ENCODE assay signal across 2 cellular contexts in genomic region chr12:109477185-109477962, GRCh38.
TF ChIP-seq lines count a peak whose summit lies in the region.

Gene KCTD10 (minus strand): TSS chr12:109477300. CDS start chr12:109477262, 38 bp downstream.
Gene UBE3B (plus strand): TSS chr12:109477634. CDS start chr12:109483552, 5,918 bp downstream.

TF ChIP-seq in A549, 52 proteins besides CTCF, POLR2A, EP300 and RAD21:
- peak; percentile 100 for TF ChIP-seq KDM5A (IDR thresholded peaks at IDR 0.05)
- no peak for TF ChIP-seq ZSCAN20 (CRISPR knock-in tag; IDR thresholded peaks at IDR 0.05)
- TF ChIP-seq ZFP36 (IDR thresholded peaks at IDR 0.05; ENCODE audit: borderline replicate concordance, partially characterized antibody): no peak
- no peak for TF ChIP-seq CBX2 (IDR thresholded peaks at IDR 0.05; ENCODE audit: borderline replicate concordance, low read depth)
- TF ChIP-seq PHF8 (IDR thresholded peaks at IDR 0.05; ENCODE audit: borderline replicate concordance, low read depth): peak; percentile 68; the same call in 1 of the 2 replicates
- no peak for TF ChIP-seq KDM1A (IDR thresholded peaks at IDR 0.05; ENCODE audit: low read depth)
- no peak for TF ChIP-seq HOXA7 (CRISPR knock-in tag; IDR thresholded peaks at IDR 0.05)
- TF ChIP-seq CHD2 (IDR thresholded peaks at IDR 0.05; ENCODE audit: low read length, partially characterized antibody): peak; percentile 30
- no peak for TF ChIP-seq HMGXB4 (CRISPR knock-in tag; IDR thresholded peaks at IDR 0.05; ENCODE audit: borderline replicate concordance)
- TF ChIP-seq ZC3H11A (IDR thresholded peaks at IDR 0.05): peak; percentile 52
- peak; percentile 63; the same call in 2 of the 3 replicates for TF ChIP-seq BCL3 (IDR thresholded peaks at IDR 0.05)
- TF ChIP-seq PBX3 (IDR thresholded peaks at IDR 0.05): peak; percentile 29; the same call in 1 of the 2 replicates
- TF ChIP-seq HDAC2 (IDR thresholded peaks at IDR 0.05): peak; percentile 99
- TF ChIP-seq E2F6 (IDR thresholded peaks at IDR 0.05; ENCODE audit: borderline replicate concordance, low read depth): 0 out of 2 replicates have a peak, but pooled peaks have one; percentile 46
- peak; percentile 58 for TF ChIP-seq MAX (IDR thresholded peaks at IDR 0.05)
- TF ChIP-seq REST (IDR thresholded peaks at IDR 0.05): 0 out of 2 replicates have a peak, but pooled peaks have one; percentile 26
- TF ChIP-seq JUN (IDR thresholded peaks at IDR 0.05): peak; percentile 35 to 91; a peak in 4 of 5 replicates

TF ChIP-seq in K562, 482 proteins besides CTCF, POLR2A, EP300 and RAD21 (continues in another document):
- peak; percentile 98 for TF ChIP-seq ELF1 (tag; IDR thresholded peaks at IDR 0.05)
- TF ChIP-seq ZNF184 (CRISPR knock-in tag; IDR thresholded peaks at IDR 0.05): no peak
- no peak for TF ChIP-seq DACH1 (IDR thresholded peaks at IDR 0.05; ENCODE audit: partially characterized antibody)
- TF ChIP-seq MEIS2 (IDR thresholded peaks at IDR 0.05; ENCODE audit: partially characterized antibody): no peak
- no peak for TF ChIP-seq ZNF134 (CRISPR knock-in tag; conservative IDR thresholded peaks at IDR 0.05)
- TF ChIP-seq ZKSCAN8 (CRISPR knock-in tag; IDR thresholded peaks at IDR 0.05): no peak
- no peak for TF ChIP-seq ZBTB43 (CRISPR knock-in tag; IDR thresholded peaks at IDR 0.05)
- TF ChIP-seq YBX1 (IDR thresholded peaks at IDR 0.05): no peak
- TF ChIP-seq MAFG (tag; conservative IDR thresholded peaks at IDR 0.05): no peak
- no peak for TF ChIP-seq PURB (CRISPR knock-in tag; IDR thresholded peaks at IDR 0.05; ENCODE audit: low read depth)
- no peak for TF ChIP-seq ZNF699 (CRISPR knock-in tag; IDR thresholded peaks at IDR 0.05; ENCODE audit: insufficient replicate concordance)
- TF ChIP-seq RBFOX2 (IDR thresholded peaks at IDR 0.05; ENCODE audit: low read depth, low read length): peak; percentile 86
- no peak for TF ChIP-seq BHLHE40 (IDR thresholded peaks at IDR 0.05; ENCODE audit: low read length)
- TF ChIP-seq THAP7 (CRISPR knock-in tag; IDR thresholded peaks at IDR 0.05): peak; percentile 91
- no peak for TF ChIP-seq SNIP1 (IDR thresholded peaks at IDR 0.05; ENCODE audit: low read depth)
- peak; percentile 90 for TF ChIP-seq RBBP5 (IDR thresholded peaks at IDR 0.05; ENCODE audit: borderline replicate concordance, insufficient read depth, low read length, poor library complexity, severe bottlenecking)
- TF ChIP-seq ZNF780A (CRISPR knock-in tag; IDR thresholded peaks at IDR 0.05): no peak
- no peak for TF ChIP-seq ZHX1 (conservative IDR thresholded peaks at IDR 0.05; ENCODE audit: low read length)
- TF ChIP-seq ZNF609 (CRISPR knock-in tag; IDR thresholded peaks at IDR 0.05; ENCODE audit: borderline replicate concordance): no peak
- peak; percentile 97 for TF ChIP-seq GTF2E2 (tag; IDR thresholded peaks at IDR 0.05)
- TF ChIP-seq ZNF140 (CRISPR knock-in tag; IDR thresholded peaks at IDR 0.05): no peak
- peak; percentile 41; the same call in 1 of the 2 replicates for TF ChIP-seq SPI1 (IDR thresholded peaks at IDR 0.05; ENCODE audit: borderline replicate concordance, low read depth, low read length)
- TF ChIP-seq ZBTB12 (CRISPR knock-in tag; IDR thresholded peaks at IDR 0.05): peak; percentile 59; the same call in 1 of the 2 replicates
- peak; percentile 83; the same call in 1 of the 2 replicates for TF ChIP-seq CREB3 (tag; conservative IDR thresholded peaks at IDR 0.05; ENCODE audit: low read depth)
- TF ChIP-seq ATF7 (IDR thresholded peaks at IDR 0.05): peak; percentile 86
- TF ChIP-seq ZNF431 (CRISPR knock-in tag; IDR thresholded peaks at IDR 0.05): no peak
- TF ChIP-seq BACH1 (tag; IDR thresholded peaks at IDR 0.05): no peak
- TF ChIP-seq TAF15 (IDR thresholded peaks at IDR 0.05; ENCODE audit: low read depth, low read length): no peak
- TF ChIP-seq LCOR (CRISPR knock-in tag; IDR thresholded peaks at IDR 0.05): peak; percentile 77
- TF ChIP-seq MYBL2 (IDR thresholded peaks at IDR 0.05; ENCODE audit: low read depth): no peak; the same call in 1 of the 2 replicates
- TF ChIP-seq MYBL2 (CRISPR knock-in tag; IDR thresholded peaks at IDR 0.05; ENCODE audit: borderline replicate concordance): no peak
- TF ChIP-seq ZSCAN32 (CRISPR knock-in tag; IDR thresholded peaks at IDR 0.05): no peak
- no peak for TF ChIP-seq BRCA1 (IDR thresholded peaks at IDR 0.05)
- no peak for TF ChIP-seq BRCA1 (CRISPR knock-in tag; IDR thresholded peaks at IDR 0.05)
- TF ChIP-seq SOX6 (IDR thresholded peaks at IDR 0.05): no peak
- TF ChIP-seq HNRNPH1 (optimal IDR thresholded peaks at IDR 0.05; ENCODE audit: low read depth, low read length): no peak
- no peak for TF ChIP-seq PRMT5 (CRISPR knock-in tag; IDR thresholded peaks at IDR 0.05)
- TF ChIP-seq PTBP1 (IDR thresholded peaks at IDR 0.05; ENCODE audit: low read depth, low read length): no peak
- TF ChIP-seq EWSR1 (IDR thresholded peaks at IDR 0.05; ENCODE audit: borderline replicate concordance, low read depth, partially characterized antibody): no peak
- TF ChIP-seq SMAD2 (IDR thresholded peaks at IDR 0.05; ENCODE audit: low read depth, low read length): no peak
- no peak for TF ChIP-seq FOXP4 (CRISPR knock-in tag; IDR thresholded peaks at IDR 0.05; ENCODE audit: borderline replicate concordance)
- TF ChIP-seq ARID3B (CRISPR knock-in tag; IDR thresholded peaks at IDR 0.05; ENCODE audit: borderline replicate concordance): no peak
- no peak for TF ChIP-seq U2AF1 (optimal IDR thresholded peaks at IDR 0.05; ENCODE audit: low read depth, low read length)
- no peak for TF ChIP-seq HNRNPUL1 (IDR thresholded peaks at IDR 0.05; ENCODE audit: low read length)
